Comparison of ENCODE assay signal across 10 cellular contexts in genomic region chr13:113411216-113412023, GRCh38. TPM values are rescaled to one million over a fixed set of nuclear protein-coding genes. Genes with fewer than 3 reads are reported as not detected.
DNase-seq lines count a peak whose midpoint lies in the region; ATAC-seq and TF ChIP-seq lines count a peak whose summit lies in the region.
"Had no signal": no experiment of that assay in that cellular context is flagged by ENCODE, and none has a peak within 500 bp of the region (broad histone marks: within the 10 kb centered on the region; RNA-seq: fewer than 3 reads in every experiment).

No MANE protein-coding gene starts in this region.

- peaks cover 5% of the 10 kb centered on the region for H3K27me3 Mint-ChIP-seq in activated naive CD4-positive, alpha-beta T cell treated with anti-CD3 and anti-CD28 coated beads, Interleukin-2, amount 10 ng/mL, durations not matched to agents 7 days and 5 days

- peak; percentile 50 for DNase-seq in H7
- peak; percentile 80 for DNase-seq in WERI-Rb-1
- peak; percentile 84 for DNase-seq in cardiac septum (ENCODE audit: low spot score)
- DNase-seq in activated naive CD4-positive, alpha-beta T cell treated with anti-CD3 and anti-CD28 coated beads, Interleukin-2, amount 10 ng/mL, durations not matched to agents 7 days and 5 days, result no peak
- DNase-seq in effector memory CD4-positive, alpha-beta T cell, result no peak
- DNase-seq: stimulated activated naive CD8-positive, alpha-beta T cell treated with anti-CD3 and anti-CD28 coated beads, Interleukin-15, amount 100 ng/mL, for 72 hours had no signal

- CTCF ChIA-PET in activated naive CD4-positive, alpha-beta T cell treated with anti-CD3 and anti-CD28 coated beads, Interleukin-2, amount 10 ng/mL, durations not matched to agents 7 days and 5 days (lab: Charles Lee), result no interaction called here

- H3K9ac ChIP-seq in stomach smooth muscle (ENCODE audit: low read length in 2 of 2), result no peak overlapping the region

- H3K36me3 ChIP-seq in H7 (replicated peaks; ENCODE audit: control insufficient read depth, insufficient read depth, low read length) (no peaks in the 10 kb centered on the region), WERI-Rb-1 (no peaks in the 10 kb centered on the region), stomach smooth muscle (ENCODE audit: control insufficient read depth in 2 of 2, insufficient read depth in 2 of 2, low read length in 2 of 2) (no peaks in the 10 kb centered on the region)
- no peaks in the 10 kb centered on the region for H3K36me3 ChIP-seq in effector memory CD4-positive, alpha-beta T cell (ENCODE audit: control insufficient read depth, insufficient read depth, low read length)

- peaks cover 5% of the 10 kb centered on the region for H3K9me3 Mint-ChIP-seq in activated naive CD4-positive, alpha-beta T cell treated with anti-CD3 and anti-CD28 coated beads, Interleukin-2, amount 10 ng/mL, durations not matched to agents 7 days and 5 days

- no peaks in the 10 kb centered on the region for H3K4me1 Mint-ChIP-seq in activated naive CD4-positive, alpha-beta T cell treated with anti-CD3 and anti-CD28 coated beads, Interleukin-2, amount 10 ng/mL, durations not matched to agents 7 days and 5 days
- H3K4me1 Mint-ChIP-seq: stimulated activated naive CD8-positive, alpha-beta T cell treated with anti-CD3 and anti-CD28 coated beads, Interleukin-15, amount 100 ng/mL, for 72 hours had no signal

- H3K27ac ChIP-seq in WERI-Rb-1, result peak overlapping the region; percentile 73
- H3K27ac ChIP-seq in stomach smooth muscle (ENCODE audit: low read length), result peak overlapping the region; percentile 69
- H3K27ac ChIP-seq in effector memory CD4-positive, alpha-beta T cell (ENCODE audit: insufficient read depth, low read length, poor library complexity, severe bottlenecking), result no peak overlapping the region
- H3K27ac ChIP-seq: HL-60 had no signal

- intact Hi-C loops in cardiac septum (cut with DNase I), result loop anchor here (5.0 kb wide), 1 partner anchor 41 kb away; the partner anchor contains the start of gene ADPRHL1

- no peak for TF ChIP-seq CTCF in WERI-Rb-1 (IDR thresholded peaks at IDR 0.05; ENCODE audit: low read depth, low read length)

- no peak overlapping the region for H3K27ac Mint-ChIP-seq in activated naive CD4-positive, alpha-beta T cell treated with anti-CD3 and anti-CD28 coated beads, Interleukin-2, amount 10 ng/mL, durations not matched to agents 7 days and 5 days
- H3K27ac Mint-ChIP-seq: stimulated activated naive CD8-positive, alpha-beta T cell treated with anti-CD3 and anti-CD28 coated beads, Interleukin-15, amount 100 ng/mL, for 72 hours had no signal

- ATAC-seq in HG02610 (IDR thresholded peaks at IDR 0.05; ENCODE audit: unreplicated experiment) (no peak), HG03139 (IDR thresholded peaks at IDR 0.05; ENCODE audit: unreplicated experiment) (no peak)

- peaks cover 8% of the 10 kb centered on the region for H3K9me3 ChIP-seq in WERI-Rb-1 (ENCODE audit: severe bottlenecking)
- H3K9me3 ChIP-seq in stomach smooth muscle (ENCODE audit: control insufficient read depth in 2 of 2, low read length in 2 of 2), result no peaks in the 10 kb centered on the region
- H3K9me3 ChIP-seq in effector memory CD4-positive, alpha-beta T cell (ENCODE audit: control insufficient read depth, low read length), result no peaks in the 10 kb centered on the region

- H3K4me1 ChIP-seq in stomach smooth muscle (ENCODE audit: control insufficient read depth, insufficient read depth, low read length), result peaks cover 41% of the 10 kb centered on the region
- no peaks in the 10 kb centered on the region for H3K4me1 ChIP-seq in effector memory CD4-positive, alpha-beta T cell (ENCODE audit: control insufficient read depth, insufficient read depth, low read length, poor library complexity, severe bottlenecking)

- no peaks in the 10 kb centered on the region for H3K36me3 Mint-ChIP-seq in activated naive CD4-positive, alpha-beta T cell treated with anti-CD3 and anti-CD28 coated beads, Interleukin-2, amount 10 ng/mL, durations not matched to agents 7 days and 5 days

- H3K4me3 Mint-ChIP-seq in activated naive CD4-positive, alpha-beta T cell treated with anti-CD3 and anti-CD28 coated beads, Interleukin-2, amount 10 ng/mL, durations not matched to agents 7 days and 5 days, result no peak overlapping the region
- H3K4me3 Mint-ChIP-seq: stimulated activated naive CD8-positive, alpha-beta T cell treated with anti-CD3 and anti-CD28 coated beads, Interleukin-15, amount 100 ng/mL, for 72 hours had no signal

- H3K27me3 ChIP-seq in H7 (ENCODE audit: control insufficient read depth, insufficient read depth, low read length) (no peaks in the 10 kb centered on the region), WERI-Rb-1 (ENCODE audit: insufficient read depth, low read depth, severe bottlenecking) (no peaks in the 10 kb centered on the region), stomach smooth muscle (ENCODE audit: control insufficient read depth in 1 of 2, insufficient read depth in 2 of 2, low read length in 2 of 2) (no peaks in the 10 kb centered on the region)
- H3K27me3 ChIP-seq in effector memory CD4-positive, alpha-beta T cell (replicated peaks; ENCODE audit: control insufficient read depth, insufficient read depth, low read length, poor library complexity, severe bottlenecking), result peaks cover 5% of the 10 kb centered on the region

- H3K4me3 ChIP-seq in H7 (ENCODE audit: insufficient read depth, low read depth, low read length) (no peak overlapping the region), WERI-Rb-1 (ENCODE audit: low read depth, low read length) (no peak overlapping the region), stomach smooth muscle (ENCODE audit: low read length in 2 of 2) (peak overlapping the region in 1 of 2 donors; percentile 40)
- H3K4me3 ChIP-seq in effector memory CD4-positive, alpha-beta T cell (ENCODE audit: insufficient read depth, low read depth, low read length, poor library complexity, severe bottlenecking), result no peak overlapping the region

RNA-seq across cellular contexts. Expression of gene ADPRHL1, which starts 41.9 kb away (rescaled TPM):
- total RNA-seq in H7 (2014; rRNA removed; shearing (Covaris generic)), result 0.89 and 1.4 TPM in 2 replicates
- total RNA-seq in cardiac septum, result 480 TPM

RNA-seq across cellular contexts. Expression of gene GRTP1, which starts 47.5 kb away (rescaled TPM):
- 36.5 and 55.9 TPM in 2 replicates for total RNA-seq in H7 (2014; rRNA removed; shearing (Covaris generic))
- 0.70 TPM for total RNA-seq in cardiac septum

Comparison
In these comparisons a context has a peak if more than half of its experiments do, and no peak if none do; other contexts are left out.
1. DNase-seq: peak in H7 (single experiment), WERI-Rb-1 (single experiment) and cardiac septum (single experiment); none in activated naive CD4-positive, alpha-beta T cell treated with anti-CD3 and anti-CD28 coated beads, Interleukin-2, amount 10 ng/mL, durations not matched to agents 7 days and 5 days (single experiment) and effector memory CD4-positive, alpha-beta T cell (0 of 3).
2. RNA of gene ADPRHL1, which starts 41.9 kb away (total RNA-seq): 480 TPM in cardiac septum (single experiment); 0.89 to 1.4 TPM in H7; every median in the first group is over 100 times any median in the second.
3. RNA of gene GRTP1, which starts 47.5 kb away (total RNA-seq): 36.5 to 55.9 TPM in H7; 0.70 TPM in cardiac septum (single experiment); every median in the first group is over 10 times any median in the second.